ENCODE assay signal across 8 cellular contexts in the genomic region with DNA sequence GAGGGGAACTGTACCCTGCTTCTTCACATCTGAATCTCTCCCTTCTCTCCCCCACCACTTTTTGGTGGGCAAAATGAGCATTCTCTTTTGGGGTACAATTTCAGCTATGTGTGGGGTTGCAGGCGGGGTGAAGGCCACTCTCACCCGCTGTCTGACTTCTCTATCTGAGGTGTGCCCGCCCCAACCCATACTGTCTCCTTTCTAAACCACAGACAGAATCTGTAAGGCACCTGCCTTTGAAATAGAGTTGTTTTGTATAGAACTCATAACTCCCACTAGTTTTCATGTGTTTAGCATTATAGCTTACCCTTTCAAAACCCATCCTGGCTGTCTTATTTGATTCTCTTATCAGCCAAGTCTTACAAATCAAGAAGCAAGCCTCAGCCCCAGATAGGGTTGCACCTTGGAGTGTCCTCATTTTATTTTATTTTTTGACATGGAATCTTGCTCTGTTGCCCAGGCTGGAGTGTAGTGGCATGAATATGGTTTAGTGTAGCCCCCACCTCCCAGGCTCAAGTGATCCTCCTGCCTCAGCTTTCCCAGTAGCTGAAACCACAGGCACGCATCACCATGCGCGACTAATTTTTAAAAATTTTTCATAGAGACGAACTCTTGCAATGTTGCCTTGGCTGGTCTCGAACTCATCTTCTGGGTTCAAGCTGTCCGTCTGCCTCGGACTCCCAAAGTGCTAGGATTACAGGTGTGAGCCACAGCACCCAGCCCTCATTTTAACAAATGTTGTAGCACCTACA. TPM values are rescaled to one million over a fixed set of nuclear protein-coding genes. Genes with fewer than 3 reads are reported as not detected.
A peak's percentile ranks its signal among the peaks of the same experiment; 100 is the strongest.
DNase-seq lines count a peak whose midpoint lies in the region; ATAC-seq, FAIRE-seq and TF ChIP-seq lines count a peak whose summit lies in the region.

No MANE protein-coding gene starts in this region.

- peaks cover 18% of the 10 kb centered on the region for H3K36me3 Mint-ChIP-seq in central memory CD8-positive, alpha-beta T cell (ENCODE audit: insufficient read depth)

- peak overlapping the region; percentile 92 for H3K27ac Mint-ChIP-seq in central memory CD8-positive, alpha-beta T cell (ENCODE audit: low read depth)

- H3K36me3 ChIP-seq in OCI-LY3 (replicated peaks; ENCODE audit: low read depth, low read length) (peaks cover 2% of the 10 kb centered on the region), rectal smooth muscle tissue (ENCODE audit: control insufficient read depth, insufficient read depth, low read length) (no peaks in the 10 kb centered on the region), hepatocyte (replicated peaks; ENCODE audit: insufficient read depth, low read depth) (no peaks in the 10 kb centered on the region)

- no peaks in the 10 kb centered on the region; the same call in 1 of the 2 replicates for H3K9me3 ChIP-seq in OCI-LY3 (ENCODE audit: insufficient read depth, low read length)
- H3K9me3 ChIP-seq in hepatocyte (ENCODE audit: low read depth): no peaks in the 10 kb centered on the region

- TF ChIP-seq CTCF in OCI-LY3 (IDR thresholded peaks at IDR 0.05; ENCODE audit: low read depth, low read length) (no peak), hepatocyte (IDR thresholded peaks at IDR 0.05; ENCODE audit: poor library complexity) (no peak)

- FAIRE-seq in HTR-8/SVneo (lab: Jason Lieb, UNC): no peak

- H3K27ac ChIP-seq in OCI-LY3 (ENCODE audit: low read length) (no peak overlapping the region), rectal smooth muscle tissue (ENCODE audit: low read depth, low read length) (no peak overlapping the region), hepatocyte (no peak overlapping the region)

- no peak overlapping the region for H3K4me3 ChIP-seq in OCI-LY3 (ENCODE audit: low read length)
- H3K4me3 ChIP-seq in rectal smooth muscle tissue (ENCODE audit: low read length): peak overlapping the region; percentile 14
- H3K4me3 ChIP-seq in hepatocyte: no peak overlapping the region

- H3K79me2 ChIP-seq in OCI-LY3 (ENCODE audit: low read length) (peaks cover 61% of the 10 kb centered on the region), hepatocyte (peaks cover 100% of the 10 kb centered on the region)

- H3K4me2 ChIP-seq in OCI-LY3 (ENCODE audit: low read length) (peak overlapping the region; percentile 36), hepatocyte (no peak overlapping the region)

- H3K4me1 Mint-ChIP-seq in central memory CD8-positive, alpha-beta T cell: peaks cover 93% of the 10 kb centered on the region

- H3K27me3 ChIP-seq in OCI-LY3 (ENCODE audit: low read depth, low read length): no peaks in the 10 kb centered on the region
- H3K27me3 ChIP-seq in rectal smooth muscle tissue (ENCODE audit: control insufficient read depth, insufficient read depth, low read length): no peaks in the 10 kb centered on the region
- no peaks in the 10 kb centered on the region for H3K27me3 ChIP-seq in hepatocyte

- DNase-seq in central memory CD8-positive, alpha-beta T cell (ENCODE audit: low spot score in 2 of 2): peak in 1 of 2 donors; percentile 51
- DNase-seq in hepatocyte (ENCODE audit: low spot score) (no peak), posterior vena cava (ENCODE audit: low spot score) (no peak), HTR-8/SVneo (ENCODE audit: insufficient read length, low spot score) (no peak)

- peak overlapping the region; percentile 73 for H3K4me3 Mint-ChIP-seq in central memory CD8-positive, alpha-beta T cell

- H4K20me1 ChIP-seq in OCI-LY3 (ENCODE audit: insufficient read depth, low read length): peaks cover 29% of the 10 kb centered on the region; the same call in 1 of the 2 replicates
- peaks cover 86% of the 10 kb centered on the region for H4K20me1 ChIP-seq in hepatocyte (ENCODE audit: insufficient read depth, poor library complexity, severe bottlenecking)

- H3K9me3 Mint-ChIP-seq in central memory CD8-positive, alpha-beta T cell: no peaks in the 10 kb centered on the region

- peak; percentile 36 for ATAC-seq in GM19023 (IDR thresholded peaks at IDR 0.05; ENCODE audit: unreplicated experiment)
- ATAC-seq in central memory CD8-positive, alpha-beta T cell (replicated peaks; ENCODE audit: extremely low read depth, poor library complexity, severe bottlenecking): peak; percentile 84
- ATAC-seq in HG02970 (IDR thresholded peaks at IDR 0.05; ENCODE audit: low FRiP score, unreplicated experiment): no peak

- 95% methylated on average over 10 of the region's 10 CpGs for WGBS in hepatocyte (ENCODE audit: low lambda C conversion rate, missing lambda C conversion rate)

- H3K9ac ChIP-seq in OCI-LY3 (ENCODE audit: low read length) (no peak overlapping the region), rectal smooth muscle tissue (ENCODE audit: low read length) (no peak overlapping the region)

- intact Hi-C loops in posterior vena cava (cut with DNase I): no loop called here

- H3K9me2 ChIP-seq in hepatocyte (replicated peaks; ENCODE audit: insufficient read depth): no peaks in the 10 kb centered on the region

- H3K4me1 ChIP-seq in OCI-LY3 (ENCODE audit: low read length) (peaks cover 36% of the 10 kb centered on the region), rectal smooth muscle tissue (ENCODE audit: control insufficient read depth, insufficient read depth, low read length) (peaks cover 37% of the 10 kb centered on the region), hepatocyte (ENCODE audit: insufficient read depth) (peaks cover 79% of the 10 kb centered on the region)

- H2AFZ ChIP-seq in OCI-LY3 (ENCODE audit: low read depth, low read length) (no peak overlapping the region), hepatocyte (no peak overlapping the region)

- H3K27me3 Mint-ChIP-seq in central memory CD8-positive, alpha-beta T cell: no peaks in the 10 kb centered on the region

RNA-seq across cellular contexts. Expression of a gene that starts 11.9 kb away (rescaled TPM):
- total RNA-seq in hepatocyte (55.1 and 65.9 TPM in 2 replicates), posterior vena cava (10 to 100 TPM; 56.6 to 57.4 TPM)
- 90.4 and 104 TPM in 2 replicates for polyA plus RNA-seq in hepatocyte

RNA-seq across cellular contexts. Expression of a gene that starts 57.7 kb away (rescaled TPM):
- total RNA-seq in hepatocyte (159 and 166 TPM in 2 replicates), posterior vena cava (10 to 100 TPM; 22.1 to 23.2 TPM)
- polyA plus RNA-seq in hepatocyte: 214 and 222 TPM in 2 replicates
